Comparison of ENCODE assay signal across 25 cellular contexts in the genomic region with DNA sequence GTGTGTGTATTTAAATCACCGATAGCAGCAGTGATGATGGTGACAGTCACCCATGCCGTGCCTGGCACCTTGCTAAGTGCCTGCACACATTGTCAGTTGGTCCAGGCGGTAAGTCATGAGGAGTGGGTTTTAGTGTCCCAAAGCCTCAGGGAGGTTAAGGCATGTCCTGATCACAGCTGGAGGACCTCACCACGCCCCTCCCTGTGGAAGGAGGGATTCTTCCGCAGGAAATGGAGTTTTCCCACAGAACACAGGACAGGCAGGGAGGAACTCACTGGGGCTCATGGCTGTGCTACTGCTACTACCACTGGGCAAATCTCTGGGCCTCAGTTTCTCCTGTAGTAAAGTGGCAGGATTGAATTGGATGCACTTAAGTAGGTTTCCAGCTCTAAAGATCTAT.
"Had no signal": no experiment of that assay in that cellular context is flagged by ENCODE, and none has a peak within 500 bp of the region (broad histone marks: within the 10 kb centered on the region; RNA-seq: fewer than 3 reads in every experiment).

No MANE protein-coding gene starts in this region.

- H3K36me3 ChIP-seq: pancreas, thoracic aorta had no signal

- H3K4me1 ChIP-seq: pancreas had no signal

- H3K27ac ChIP-seq: pancreas, SJSA1 had no signal

- ATAC-seq: activated naive CD8-positive, alpha-beta T cell treated with anti-CD3 and anti-CD28 coated beads, Interleukin-2, amount 50 U/mL, for 24 hours; activated T-cell treated with anti-CD3 and anti-CD28 coated beads, Interleukin-2, amount 50 U/mL, for 72 hours; esophagus mucosa; natural killer cell; pancreas; sciatic nerve; stimulated activated memory B cell treated with anti-CD40 and anti-IgM and Interleukin-4, amounts not matched to agents 10 μg/mL and 1 μg/mL and 100 μg/mL, for 72 hours had no signal

- H3K9me3 ChIP-seq: pancreas, SJSA1, thoracic aorta had no signal

- H3K4me3 ChIP-seq: pancreas, SJSA1, smooth muscle cell, thoracic aorta had no signal

- DNase-seq: activated CD4-positive, alpha-beta memory T cell treated with anti-CD3 and anti-CD28 coated beads for 36 hours; activated CD4-positive, alpha-beta T cell treated with anti-CD3 and anti-CD28 coated beads for 4 hours; activated CD4-positive, CD25-positive, alpha-beta regulatory T cell; activated gamma-delta T cell; activated naive CD4-positive, alpha-beta T cell treated with anti-CD3 and anti-CD28 coated beads, Interleukin-2, amount 50 U/mL, for 16 hours; activated naive CD8-positive, alpha-beta T cell treated with anti-CD3 and anti-CD28 coated beads, Interleukin-2, amount 50 U/mL, for 24 hours; activated T-cell treated with anti-CD3 and anti-CD28 coated beads, Interleukin-2, amount 50 U/mL, for 72 hours; central memory CD4-positive, alpha-beta T cell; effector memory CD4-positive, alpha-beta T cell; head of caudate nucleus; islet precursor cell; left cardiac atrium; midbrain; natural killer cell; pancreas; stimulated activated CD4-positive, alpha-beta T cell treated with anti-CD3 and anti-CD28 coated beads, Interleukin-15, amount 100 ng/mL, for 24 hours; T-helper 9 cell had no signal

- H3K4me2 ChIP-seq: smooth muscle cell had no signal

- FAIRE-seq: endothelial cell of umbilical vein, frontal cortex, pancreas had no signal

- H3K27me3 ChIP-seq: pancreas, SJSA1 had no signal
